ENCODE assay signal across 16 cellular contexts in the genomic region with DNA sequence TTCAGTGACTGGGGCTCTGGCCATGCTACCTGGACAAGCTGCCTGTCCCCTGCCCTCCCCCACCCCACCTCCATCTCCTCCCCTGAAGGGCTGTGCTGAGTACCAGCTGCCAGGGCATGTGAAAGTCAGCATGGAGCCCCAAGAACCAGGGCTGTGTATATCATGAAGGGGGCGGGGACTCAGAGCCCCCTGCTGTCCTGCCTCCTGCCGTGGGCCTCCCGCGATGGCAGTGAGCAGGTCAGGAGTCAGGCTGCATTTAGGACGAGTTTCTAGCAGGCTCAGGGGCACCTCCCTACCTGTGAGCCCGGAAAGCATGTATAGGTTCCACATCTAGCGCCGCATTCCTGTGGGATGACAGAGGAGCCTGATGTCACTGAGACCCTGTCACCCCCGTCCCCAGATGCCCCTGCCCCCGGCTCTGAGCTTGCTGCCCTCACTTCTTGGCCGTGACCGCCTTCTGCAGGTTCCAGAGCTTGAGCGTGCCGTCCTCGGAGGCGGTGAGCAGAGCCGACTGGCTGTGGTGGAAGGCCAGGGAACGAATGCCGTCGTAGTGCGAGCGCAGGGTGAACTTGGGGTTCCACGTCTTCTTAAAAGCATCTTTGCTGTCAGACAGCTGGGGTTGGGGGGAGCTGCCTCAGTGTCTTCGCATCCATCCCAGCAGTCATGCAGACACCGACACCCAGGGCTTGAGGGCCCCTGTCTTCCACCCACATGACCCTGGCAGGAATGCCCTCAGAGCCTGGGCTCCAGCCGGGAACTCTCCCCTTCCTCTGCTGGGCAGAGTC.
"Had no signal": no experiment of that assay in that cellular context is flagged by ENCODE, and none has a peak within 500 bp of the region (broad histone marks: within the 10 kb centered on the region; RNA-seq: fewer than 3 reads in every experiment).

No MANE protein-coding gene starts in this region.

- H3K27ac ChIP-seq: body of pancreas, foreskin keratinocyte, heart left ventricle, left lung, ovary, testis had no signal

- ATAC-seq: body of pancreas; foreskin keratinocyte; heart left ventricle; left lung; natural killer cell treated with Interleukin-12 subunit alpha and Interleukin-12 subunit beta and Interleukin-15 and Interleukin-18, amount 100 ng/mL, for 72 hours had no signal

- H3K9me3 Mint-ChIP-seq: activated CD4-positive, alpha-beta memory T cell treated with anti-CD3 and anti-CD28 coated beads, Interleukin-2, amount 10 ng/mL, durations not matched to agents 7 days and 5 days; activated naive CD4-positive, alpha-beta T cell treated with anti-CD3 and anti-CD28 coated beads, Interleukin-2, amount 10 ng/mL, durations not matched to agents 7 days and 5 days; natural killer cell treated with Interleukin-12 subunit alpha and Interleukin-12 subunit beta and Interleukin-15 and Interleukin-18, amount 100 ng/mL, for 72 hours; stimulated activated naive CD8-positive, alpha-beta T cell treated with anti-CD3 and anti-CD28 coated beads, Interleukin-15, Interleukin-2, amounts not matched to agents 100 ng/mL and 50 ng/mL, for 24 hours had no signal

- H3K4me1 ChIP-seq: body of pancreas, foreskin keratinocyte had no signal

- H3K36me3 ChIP-seq: ovary had no signal

- H3K36me3 Mint-ChIP-seq: natural killer cell treated with Interleukin-12 subunit alpha and Interleukin-12 subunit beta and Interleukin-15 and Interleukin-18, amount 100 ng/mL, for 72 hours had no signal

- H3K9me3 ChIP-seq: body of pancreas, heart left ventricle, left lung, ovary, testis had no signal

- H3K27me3 ChIP-seq: body of pancreas, foreskin keratinocyte, heart left ventricle, left lung, ovary, testis had no signal

- DNase-seq: activated CD4-positive, alpha-beta memory T cell treated with anti-CD3 and anti-CD28 coated beads, Interleukin-2, amount 10 ng/mL, durations not matched to agents 7 days and 5 days; activated CD8-positive, alpha-beta memory T cell treated with anti-CD3 and anti-CD28 coated beads, Interleukin-2, amount 50 U/mL, for 48 hours; activated naive CD4-positive, alpha-beta T cell treated with anti-CD3 and anti-CD28 coated beads, Interleukin-2, amount 10 ng/mL, durations not matched to agents 7 days and 5 days; body of pancreas; cerebellar nuclear complex; foreskin keratinocyte; mesenchymal stem cell; ovary; stimulated activated CD4-positive, alpha-beta T cell treated with anti-CD3 and anti-CD28 coated beads, Interleukin-15, amount 100 ng/mL, for 24 hours; stimulated activated CD4-positive, alpha-beta T cell treated with anti-CD3 and anti-CD28 coated beads, Interleukin-4, amount 100 ng/mL, for 24 hours; T-helper 9 cell; testis had no signal

- H3K27me3 Mint-ChIP-seq: activated CD4-positive, alpha-beta memory T cell treated with anti-CD3 and anti-CD28 coated beads, Interleukin-2, amount 10 ng/mL, durations not matched to agents 7 days and 5 days; activated naive CD4-positive, alpha-beta T cell treated with anti-CD3 and anti-CD28 coated beads, Interleukin-2, amount 10 ng/mL, durations not matched to agents 7 days and 5 days; natural killer cell treated with Interleukin-12 subunit alpha and Interleukin-12 subunit beta and Interleukin-15 and Interleukin-18, amount 100 ng/mL, for 72 hours; stimulated activated naive CD8-positive, alpha-beta T cell treated with anti-CD3 and anti-CD28 coated beads, Interleukin-15, Interleukin-2, amounts not matched to agents 100 ng/mL and 50 ng/mL, for 24 hours had no signal

- H3K4me3 ChIP-seq: body of pancreas, heart left ventricle, left lung, ovary, testis had no signal

- H3K27ac Mint-ChIP-seq: activated CD4-positive, alpha-beta memory T cell treated with anti-CD3 and anti-CD28 coated beads, Interleukin-2, amount 10 ng/mL, durations not matched to agents 7 days and 5 days; activated naive CD4-positive, alpha-beta T cell treated with anti-CD3 and anti-CD28 coated beads, Interleukin-2, amount 10 ng/mL, durations not matched to agents 7 days and 5 days; stimulated activated naive CD8-positive, alpha-beta T cell treated with anti-CD3 and anti-CD28 coated beads, Interleukin-15, Interleukin-2, amounts not matched to agents 100 ng/mL and 50 ng/mL, for 24 hours had no signal

- H3K4me3 Mint-ChIP-seq: activated CD4-positive, alpha-beta memory T cell treated with anti-CD3 and anti-CD28 coated beads, Interleukin-2, amount 10 ng/mL, durations not matched to agents 7 days and 5 days; activated naive CD4-positive, alpha-beta T cell treated with anti-CD3 and anti-CD28 coated beads, Interleukin-2, amount 10 ng/mL, durations not matched to agents 7 days and 5 days; natural killer cell treated with Interleukin-12 subunit alpha and Interleukin-12 subunit beta and Interleukin-15 and Interleukin-18, amount 100 ng/mL, for 72 hours; stimulated activated naive CD8-positive, alpha-beta T cell treated with anti-CD3 and anti-CD28 coated beads, Interleukin-15, Interleukin-2, amounts not matched to agents 100 ng/mL and 50 ng/mL, for 24 hours had no signal
